ENCODE assay signal across 17 cellular contexts in the genomic region with DNA sequence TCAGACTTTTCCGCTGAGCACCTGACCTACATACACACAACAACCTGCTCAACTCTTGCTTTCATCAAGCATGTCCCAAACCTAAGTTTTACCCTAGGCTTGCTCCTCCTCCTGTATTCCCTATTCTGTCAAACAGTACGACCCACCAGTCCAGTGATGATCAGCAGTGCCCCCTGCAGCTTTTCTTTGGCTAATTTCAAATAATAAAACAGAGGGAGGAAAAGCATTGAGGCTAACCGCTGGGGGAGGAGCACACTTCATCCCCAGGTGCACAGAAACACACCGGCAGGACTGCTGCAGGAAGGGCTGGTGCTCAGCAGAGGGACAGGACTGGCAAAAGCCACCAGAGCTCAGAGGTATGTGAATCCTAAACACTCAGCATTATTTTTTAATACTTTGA. TPM values are rescaled to one million over a fixed set of nuclear protein-coding genes. Genes with fewer than 3 reads are reported as not detected.
DNase-seq lines count a peak whose midpoint lies in the region; ATAC-seq, FAIRE-seq and TF ChIP-seq lines count a peak whose summit lies in the region.
"Had no signal": no experiment of that assay in that cellular context is flagged by ENCODE, and none has a peak within 500 bp of the region (broad histone marks: within the 10 kb centered on the region; RNA-seq: fewer than 3 reads in every experiment).

No MANE protein-coding gene starts in this region.

- H3F3A ChIP-seq in neural cell (ENCODE audit: insufficient read depth, low read length, poor library complexity, severe bottlenecking), result no peaks in the 10 kb centered on the region

- no peak overlapping the region for H2BK120ac ChIP-seq in IMR-90 (ENCODE audit: low read depth, low read length)

- H3K9me2 ChIP-seq in neural cell (ENCODE audit: insufficient read depth, low read length), result no peaks in the 10 kb centered on the region

- no peak overlapping the region for H2AK5ac ChIP-seq in IMR-90 (ENCODE audit: low read depth, low read length)

- TF ChIP-seq POLR2A in IMR-90 (IDR thresholded peaks at IDR 0.05; ENCODE audit: low read depth, low read length) (no peak), K562 (conservative IDR thresholded peaks at IDR 0.05) (no peak)

- H3K4ac ChIP-seq in IMR-90 (ENCODE audit: low read depth, low read length), result no peak overlapping the region

- no peak overlapping the region for H3K9ac ChIP-seq in IMR-90 (ENCODE audit: low read depth, low read length)
- no peak overlapping the region for H3K9ac ChIP-seq in K562 (ENCODE audit: insufficient read depth in 1 of 2, low read depth in 2 of 2, low read length in 2 of 2)
- H3K9ac ChIP-seq in neural cell (ENCODE audit: low read length), result no peak overlapping the region

- H3K79me1 ChIP-seq in IMR-90 (ENCODE audit: low read depth in 1 of 2, low read length in 2 of 2), result peaks cover 0 to 14% of the 10 kb centered on the region in 2 experiments; a peak in 3 of 4 replicates

- H3K27me3 Mint-ChIP-seq in nephron progenitor cell (ENCODE audit: low read depth, poor library complexity), result no peaks in the 10 kb centered on the region
- H3K27me3 Mint-ChIP-seq: CD4-positive, alpha-beta T cell had no signal

- in situ Hi-C loops in IMR-90 (cut with MboI; ENCODE audit: low sequenced_read_pairs) (loop anchor here (5.0 to 10.0 kb wide), 2 partner anchors 312 to 610 kb away; a partner anchor contains a TSS), K562 (cut with MboI) (no loop called here)

- H3K4me2 ChIP-seq in IMR-90 (ENCODE audit: low read depth, low read length), result no peak overlapping the region
- no peak overlapping the region for H3K4me2 ChIP-seq in K562 (ENCODE audit: insufficient read depth, low read length)
- H3K4me2 ChIP-seq in neural cell (ENCODE audit: low read length), result no peak overlapping the region

- peaks cover 24% of the 10 kb centered on the region for H3K36me3 ChIP-seq in IMR-90 (ENCODE audit: control insufficient read depth, insufficient read depth, low read length)
- H3K36me3 ChIP-seq in K562 (ENCODE audit: control insufficient read depth, insufficient read depth, low read length), result peaks cover 69% of the 10 kb centered on the region
- no peaks in the 10 kb centered on the region for H3K36me3 ChIP-seq in neural cell (ENCODE audit: insufficient read depth, low read length)

- no peak overlapping the region for H3K14ac ChIP-seq in IMR-90 (replicated peaks; ENCODE audit: low read depth, low read length)

- H3K9me3 ChIP-seq in IMR-90 (ENCODE audit: control insufficient read depth, insufficient read depth, low read length) (no peaks in the 10 kb centered on the region), K562 (replicated peaks; ENCODE audit: control insufficient read depth, insufficient read depth, low read depth, low read length) (peaks cover 2% of the 10 kb centered on the region), neural cell (ENCODE audit: low read length) (no peaks in the 10 kb centered on the region)

- no peaks in the 10 kb centered on the region for H3K4me1 Mint-ChIP-seq in nephron progenitor cell

- no peak overlapping the region for H3K4me3 Mint-ChIP-seq in nephron progenitor cell
- H3K4me3 Mint-ChIP-seq: CD4-positive, alpha-beta T cell had no signal

- H3K9me1 ChIP-seq in IMR-90 (ENCODE audit: insufficient read depth, low read length) (no peaks in the 10 kb centered on the region; the same call in 1 of the 2 replicates), K562 (ENCODE audit: control insufficient read depth, insufficient read depth, low read length) (no peaks in the 10 kb centered on the region)

- H3K4me3 ChIP-seq in IMR-90 (ENCODE audit: insufficient read depth, low read depth, low read length) (no peak overlapping the region), K562 (no peak overlapping the region), neural cell (ENCODE audit: low read length) (no peak overlapping the region)
- H3K4me3 ChIP-seq: SJSA1 had no signal

- no peak overlapping the region for H4K91ac ChIP-seq in IMR-90 (ENCODE audit: insufficient read depth, low read depth, low read length)

- 0 out of 2 replicates have a peak, but pooled peaks have one; percentile 17 for TF ChIP-seq RAD21 in IMR-90 (IDR thresholded peaks at IDR 0.05; ENCODE audit: low read length)
- no peak for TF ChIP-seq RAD21 in K562 (CRISPR knock-in tag; conservative IDR thresholded peaks at IDR 0.05 in 1 of 2, IDR thresholded peaks at IDR 0.05 in 1 of 2)
- TF ChIP-seq RAD21 in neural cell (conservative IDR thresholded peaks at IDR 0.05), result peak; percentile 61

- H3K79me2 ChIP-seq in K562 (ENCODE audit: control insufficient read depth, insufficient read depth, low read length), result no peaks in the 10 kb centered on the region
- no peaks in the 10 kb centered on the region for H3K79me2 ChIP-seq in neural cell (replicated peaks; ENCODE audit: insufficient read depth, low read length)

- DNase-seq in AG08395 (ENCODE audit: low spot score), result peak; percentile 6
- no peak for DNase-seq in IMR-90
- DNase-seq in K562 (ENCODE audit: extremely low read depth in 1 of 4, low spot score in 3 of 4), result no peak
- no peak for DNase-seq in nephron progenitor cell
- DNase-seq in activated CD4-positive, alpha-beta T cell treated with anti-CD3 and anti-CD28 coated beads for 1 hour, result no peak
- DNase-seq: CD4-positive, alpha-beta T cell; DMS79; GOT3; Kasumi-1; NCI-H1417 treated with DMSO at 0.1 percent for 48 hours; NCI-H2107; NCI-H345; NCI-H526 treated with DMSO at 0.1 percent for 48 hours had no signal

- H3K27me3 ChIP-seq in IMR-90 (ENCODE audit: control insufficient read depth, insufficient read depth, low read length), result no peaks in the 10 kb centered on the region
- H3K27me3 ChIP-seq in K562 (ENCODE audit: control insufficient read depth in 2 of 2, insufficient read depth in 2 of 2, low read length in 2 of 2), result no peaks in the 10 kb centered on the region
- H3K27me3 ChIP-seq in neural cell (ENCODE audit: insufficient read depth, low read depth, low read length), result no peaks in the 10 kb centered on the region
- H3K27me3 ChIP-seq: SJSA1 had no signal

- peak overlapping the region; percentile 18 for H2AK9ac ChIP-seq in IMR-90 (replicated peaks; ENCODE audit: low read depth, low read length, poor library complexity)

- no peaks in the 10 kb centered on the region for H3K4me1 ChIP-seq in IMR-90 (ENCODE audit: control insufficient read depth, insufficient read depth, low read length)
- H3K4me1 ChIP-seq in K562 (replicated peaks in 1 of 2; ENCODE audit: control insufficient read depth in 2 of 2, insufficient read depth in 2 of 2, low read length in 2 of 2), result no peaks in the 10 kb centered on the region
- H3K4me1 ChIP-seq: SJSA1 had no signal

- H3K27ac Mint-ChIP-seq in nephron progenitor cell, result no peak overlapping the region
- H3K27ac Mint-ChIP-seq: CD4-positive, alpha-beta T cell had no signal

- BruUV-seq in IMR-90 (replicated peaks; lab: Mats Ljungman, UMichigan) (no TSS peak), K562 (replicated peaks; lab: Mats Ljungman, UMichigan) (TSS peak; percentile 8)

- FAIRE-seq in K562 (lab: Jason Lieb, UNC), result no peak
- FAIRE-seq: G401.6 had no signal

- H3K23ac ChIP-seq in IMR-90 (ENCODE audit: low read depth, low read length), result no peak overlapping the region

- H3K9me3 Mint-ChIP-seq in nephron progenitor cell, result peaks cover 27% of the 10 kb centered on the region
- H3K9me3 Mint-ChIP-seq: CD4-positive, alpha-beta T cell had no signal

- H4K5ac ChIP-seq in IMR-90 (ENCODE audit: low read depth, low read length), result no peak overlapping the region

- H2BK20ac ChIP-seq in IMR-90 (ENCODE audit: low read depth, low read length), result no peak overlapping the region

- H3K36me3 Mint-ChIP-seq in nephron progenitor cell (ENCODE audit: low read depth), result peaks cover 67% of the 10 kb centered on the region

- ATAC-seq in IMR-90 (ENCODE audit: low read depth) (no peak), K562 (no peak), GM18498 (IDR thresholded peaks at IDR 0.05; ENCODE audit: unreplicated experiment) (no peak)

- dilution Hi-C loops in IMR-90 (cut with HindIII; ENCODE audit: low sequenced_read_pairs, unreplicated experiment), result no loop called here

- POLR2A ChIA-PET in IMR-90 (lab: Charles Lee; ENCODE audit: unreplicated experiment), result no interaction called here
- POLR2A ChIA-PET in K562 (lab: Yijun Ruan, JAX), result no interaction called here

- H2BK15ac ChIP-seq in IMR-90 (ENCODE audit: low read depth, low read length), result no peak overlapping the region

- H4K20me1 ChIP-seq in IMR-90 (ENCODE audit: insufficient read depth, low read length) (peaks cover 6% of the 10 kb centered on the region), K562 (replicated peaks; ENCODE audit: control insufficient read depth, insufficient read depth, low read length) (no peaks in the 10 kb centered on the region), neural cell (ENCODE audit: insufficient read depth) (no peaks in the 10 kb centered on the region)

- H2BK5ac ChIP-seq in IMR-90 (ENCODE audit: low read depth, low read length, poor library complexity, severe bottlenecking), result no peak overlapping the region

- no peak overlapping the region for H3K18ac ChIP-seq in IMR-90 (ENCODE audit: low read depth, low read length)

- no peak for TF ChIP-seq EP300 in K562 (IDR thresholded peaks at IDR 0.05; ENCODE audit: low read length)
- TF ChIP-seq EP300 in neural cell (conservative IDR thresholded peaks at IDR 0.05; ENCODE audit: poor library complexity, severe bottlenecking), result no peak

- intact Hi-C loops in IMR-90 (cut with micrococcal nuclease) (loop anchor here (10.0 kb wide), 1 partner anchor 610 kb away; no protein-coding TSS in a partner anchor), K562 (cut with micrococcal nuclease) (no loop called here)

- WGBS in IMR-90 (ENCODE audit: extremely low coverage in 2 of 2, insufficient read length in 1 of 2), 2 experiments, result 71% methylated on average over 1 of the region's 4 CpGs; no CpG with 5 or more reads in 1 of the 2 experiments
- WGBS in K562 (ENCODE audit: insufficient coverage, low coverage, missing lambda C conversion rate), result 93% methylated on average over 4 of the region's 4 CpGs

- H4K8ac ChIP-seq in IMR-90 (ENCODE audit: low read depth in 2 of 2, low read length in 2 of 2), result no peak overlapping the region

- H2AFZ ChIP-seq in IMR-90 (replicated peaks; ENCODE audit: low read length, poor library complexity) (no peak overlapping the region), K562 (ENCODE audit: low read depth, low read length) (no peak overlapping the region), neural cell (ENCODE audit: low read depth, low read length) (no peak overlapping the region)

- CTCF ChIA-PET in IMR-90 (lab: Yijun Ruan, JAX) (interaction anchor here (0.6 kb wide), 2 partner anchors 217 to 219 kb away, joined by 3 to 4 read pairs; no protein-coding TSS in a partner anchor), K562 (lab: Yijun Ruan, JAX; ENCODE audit: low intra/inter-chr PET ratio) (no interaction called here)

- H3K27ac ChIP-seq in IMR-90 (ENCODE audit: insufficient read depth, low read length) (no peak overlapping the region), K562 (ENCODE audit: extremely low read depth, low read depth, low read length) (no peak overlapping the region), neural cell (ENCODE audit: low read length) (no peak overlapping the region)
- H3K27ac ChIP-seq: SJSA1 had no signal

- TF ChIP-seq CTCF in IMR-90 (conservative IDR thresholded peaks at IDR 0.05; ENCODE audit: low read depth, low read length), result 0 out of 2 replicates have a peak, but pooled peaks have one; percentile 5
- no peak for TF ChIP-seq CTCF in K562 (IDR thresholded peaks at IDR 0.05 in 2 of 3, conservative IDR thresholded peaks at IDR 0.05 in 1 of 3; ENCODE audit: insufficient read depth in 2 of 3, low read depth in 1 of 3, low read length in 3 of 3)
- peak; percentile 45 for TF ChIP-seq CTCF in neural cell (IDR thresholded peaks at IDR 0.05; ENCODE audit: poor library complexity, severe bottlenecking)
- TF ChIP-seq CTCF in nephron progenitor cell (IDR thresholded peaks at IDR 0.05), result no peak

- no peak overlapping the region for H3K56ac ChIP-seq in IMR-90 (ENCODE audit: extremely low read depth, insufficient read depth, low read length)

RNA-seq across cellular contexts. Expression of gene E2F6, which starts 21.2 kb away (rescaled TPM):
- total RNA-seq in IMR-90 (2012; rRNA removed) (10.9 and 11.7 TPM in 2 replicates), K562 (2014; rRNA removed) (25.1 and 31.8 TPM in 2 replicates), K562 (2014; rRNA removed; fragmentation: Illumina TruSeq; extraction: Trizol) (31.0 and 33.7 TPM in 2 replicates), K562 (2015; rRNA removed; fragmentation: Illumina TruSeq; extraction: Trizol) (25.0 and 26.1 TPM in 2 replicates), K562 (2021) (21.9 and 24.2 TPM in 2 replicates)
- polyA plus RNA-seq in IMR-90 (2012; rRNA removed) (7.2 and 8.2 TPM in 2 replicates), K562 (2011; rRNA removed) (21.9 and 33.9 TPM in 2 replicates), K562 (2014; fragmentation: Illumina TruSeq; extraction: Trizol) (24.6 and 24.8 TPM in 2 replicates), K562 (2014; fragmentation: Nextera tagmentation; extraction: Ambion mirVana) (10 to 100 TPM; 13.6 to 14.0 TPM), K562 (2014; rRNA removed) (25.0 and 27.8 TPM in 2 replicates), neural cell (29.7 and 39.1 TPM in 2 replicates)
- 5.7 and 10.5 TPM in 2 replicates for polyA plus RNA-seq in IMR-90 (2012; cell fraction: cytosol; rRNA removed)
- polyA plus RNA-seq in IMR-90 (2012; cell fraction: nucleus; rRNA removed; ENCODE audit: low replicate concordance), result 10.2 and 21.8 TPM in 2 replicates
- 14.1 and 38.5 TPM in 2 replicates for total RNA-seq in K562 (2011; cell fraction: chromatin; rRNA removed; ENCODE audit: low replicate concordance)
- total RNA-seq in K562 (2011; cell fraction: nucleolus; rRNA removed), result 8.8 and 10.9 TPM in 2 replicates
- total RNA-seq in K562 (2011; cell fraction: nucleoplasm; rRNA removed), result 19.7 and 23.1 TPM in 2 replicates
- polyA plus RNA-seq in K562 (2011; cell fraction: cytosol; rRNA removed), result 8.2 and 11.9 TPM in 2 replicates
- polyA plus RNA-seq in K562 (2011; cell fraction: nucleus; rRNA removed), result 13.0 and 14.7 TPM in 2 replicates
- polyA plus RNA-seq in K562 (2012), result 21.9 and 23.3 TPM in 2 replicates
- polyA minus RNA-seq in K562 (2011; rRNA and poly(A)+ RNA removed), result 23.7 and 25.7 TPM in 2 replicates
- 10.8 and 11.8 TPM in 2 replicates for polyA minus RNA-seq in K562 (2011; cell fraction: cytosol; rRNA and poly(A)+ RNA removed)
- polyA minus RNA-seq in K562 (2011; cell fraction: nucleus; rRNA and poly(A)+ RNA removed), result 8.1 and 11.8 TPM in 2 replicates
- 23.4 and 29.5 TPM in 2 replicates for polyA minus RNA-seq in neural cell

Comparison
In these comparisons a context has a peak if more than half of its experiments do, and no peak if none do; other contexts are left out.
1. CTCF ChIP-seq: peak in IMR-90 (single experiment) and neural cell (single experiment); none in K562 (0 of 3) and nephron progenitor cell (single experiment).